ENCODE assay signal across 19 cellular contexts in the genomic region with DNA sequence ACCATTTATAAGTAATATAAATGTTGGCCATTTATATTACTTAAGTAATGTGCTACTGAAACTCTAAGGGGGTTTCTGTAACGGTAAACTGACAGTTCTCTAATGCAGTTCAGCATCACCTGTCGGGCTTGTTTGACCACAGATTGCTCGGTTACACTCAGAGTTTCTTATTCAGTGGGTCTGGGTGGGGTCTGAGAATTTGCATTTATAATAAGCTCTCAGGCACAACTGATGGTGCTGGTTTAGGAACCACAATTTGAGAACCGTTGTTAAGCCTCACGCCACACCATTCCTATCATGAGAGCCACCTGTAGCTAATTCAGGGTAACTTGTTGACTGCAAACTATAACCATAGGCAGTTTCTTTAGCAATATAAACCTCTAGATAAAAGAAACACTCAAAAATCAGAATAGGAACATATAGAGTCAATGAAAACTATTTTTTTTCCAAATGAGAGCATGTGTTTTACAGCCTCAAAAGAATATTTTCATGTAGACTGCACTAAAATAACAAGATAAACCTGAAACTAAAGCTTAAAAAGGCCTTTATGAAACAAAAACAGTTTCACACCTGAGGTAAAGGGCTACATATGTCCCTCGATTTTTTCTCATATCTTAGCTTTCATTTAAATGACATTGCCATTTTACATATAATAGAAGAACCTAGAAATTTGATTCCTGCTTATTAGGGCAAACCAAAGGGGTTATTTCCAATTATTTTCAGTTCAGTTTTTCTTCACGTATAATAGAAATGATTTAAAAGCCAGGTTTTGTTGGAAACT.
DNase-seq lines count a peak whose midpoint lies in the region; ATAC-seq, FAIRE-seq and TF ChIP-seq lines count a peak whose summit lies in the region.
"Had no signal": no experiment of that assay in that cellular context is flagged by ENCODE, and none has a peak within 500 bp of the region (broad histone marks: within the 10 kb centered on the region; RNA-seq: fewer than 3 reads in every experiment).

No MANE protein-coding gene starts in this region.

- no peaks in the 10 kb centered on the region for H3K4me1 ChIP-seq in ascending aorta

- H3K27ac ChIP-seq in ascending aorta: no peak overlapping the region
- H3K27ac ChIP-seq: 22Rv1 had no signal

- H3K27me3 ChIP-seq in GM06990 (replicated peaks; ENCODE audit: control insufficient read depth, insufficient read depth, low read length) (no peaks in the 10 kb centered on the region), ascending aorta (no peaks in the 10 kb centered on the region)

- no peaks in the 10 kb centered on the region for H3K27me3 Mint-ChIP-seq in stimulated activated naive CD8-positive, alpha-beta T cell treated with anti-CD3 and anti-CD28 coated beads, Interleukin-15, amount 100 ng/mL, for 72 hours
- H3K27me3 Mint-ChIP-seq: activated B cell treated with CpG ODN at 0.5 μM for 24 hours; activated CD8-positive, alpha-beta memory T cell treated with anti-CD3 and anti-CD28 coated beads, Interleukin-2, amount 10 ng/mL, durations not matched to agents 7 days and 5 days; T-cell had no signal

- DNase-seq in GM06990 (ENCODE audit: extremely low read depth, insufficient read length) (peak; percentile 41), GM19239 (ENCODE audit: insufficient read length, low spot score) (no peak), GDM1 (lab: John Stamatoyannopoulos, UW) (no peak), HTR-8/SVneo (ENCODE audit: insufficient read length, low spot score) (no peak), ascending aorta (ENCODE audit: low spot score in 2 of 2) (no peak)
- DNase-seq in stimulated activated naive CD8-positive, alpha-beta T cell treated with anti-CD3 and anti-CD28 coated beads, Interleukin-15, amount 100 ng/mL, for 72 hours: no peak
- DNase-seq: activated B cell treated with CpG ODN at 0.5 μM for 24 hours; activated CD8-positive, alpha-beta memory T cell treated with anti-CD3 and anti-CD28 coated beads, Interleukin-2, amount 10 ng/mL, durations not matched to agents 7 days and 5 days; cortex of kidney; DMS79; NCI-H2107; NCI-H774; stimulated activated CD4-positive, alpha-beta T cell treated with anti-CD3 and anti-CD28 coated beads, Interleukin-15, amount 100 ng/mL, for 24 hours; substantia nigra; T-cell had no signal

- intact Hi-C loops in ascending aorta (cut with DNase I): no loop called here

- TF ChIP-seq CTCF in GM06990 (IDR thresholded peaks at IDR 0.05; ENCODE audit: insufficient read depth, low read length, poor library complexity, severe bottlenecking) (no peak), ascending aorta (IDR thresholded peaks at IDR 0.05) (no peak)

- peaks cover 6 to 10% of the 10 kb centered on the region in 2 donors for H3K9me3 Mint-ChIP-seq in stimulated activated naive CD8-positive, alpha-beta T cell treated with anti-CD3 and anti-CD28 coated beads, Interleukin-15, amount 100 ng/mL, for 72 hours

- H3K27ac Mint-ChIP-seq in stimulated activated naive CD8-positive, alpha-beta T cell treated with anti-CD3 and anti-CD28 coated beads, Interleukin-15, amount 100 ng/mL, for 72 hours: no peak overlapping the region
- H3K27ac Mint-ChIP-seq: activated B cell treated with CpG ODN at 0.5 μM for 24 hours; activated CD8-positive, alpha-beta memory T cell treated with anti-CD3 and anti-CD28 coated beads, Interleukin-2, amount 10 ng/mL, durations not matched to agents 7 days and 5 days; nephron; T-cell had no signal

- H3K4me3 Mint-ChIP-seq in stimulated activated naive CD8-positive, alpha-beta T cell treated with anti-CD3 and anti-CD28 coated beads, Interleukin-15, amount 100 ng/mL, for 72 hours: no peak overlapping the region
- H3K4me3 Mint-ChIP-seq: activated B cell treated with CpG ODN at 0.5 μM for 24 hours; activated CD8-positive, alpha-beta memory T cell treated with anti-CD3 and anti-CD28 coated beads, Interleukin-2, amount 10 ng/mL, durations not matched to agents 7 days and 5 days; nephron; T-cell had no signal

- H3K4me1 Mint-ChIP-seq in stimulated activated naive CD8-positive, alpha-beta T cell treated with anti-CD3 and anti-CD28 coated beads, Interleukin-15, amount 100 ng/mL, for 72 hours: no peaks in the 10 kb centered on the region
- H3K4me1 Mint-ChIP-seq: activated B cell treated with CpG ODN at 0.5 μM for 24 hours; activated CD8-positive, alpha-beta memory T cell treated with anti-CD3 and anti-CD28 coated beads, Interleukin-2, amount 10 ng/mL, durations not matched to agents 7 days and 5 days; T-cell had no signal

- ATAC-seq in GM21786 (IDR thresholded peaks at IDR 0.05; ENCODE audit: unreplicated experiment) (peak; percentile 81), HG03159 (IDR thresholded peaks at IDR 0.05; ENCODE audit: unreplicated experiment) (peak; percentile 89)
- ATAC-seq in stimulated activated naive CD8-positive, alpha-beta T cell treated with anti-CD3 and anti-CD28 coated beads, Interleukin-15, amount 100 ng/mL, for 72 hours: no peak
- ATAC-seq: activated CD8-positive, alpha-beta memory T cell treated with anti-CD3 and anti-CD28 coated beads, Interleukin-2, amount 10 ng/mL, durations not matched to agents 7 days and 5 days; T-cell had no signal

- H3K4me3 ChIP-seq in GM06990 (replicated peaks; ENCODE audit: low read depth, low read length) (no peak overlapping the region), ascending aorta (no peak overlapping the region)

- peak; percentile 48 for FAIRE-seq in GM19239 (lab: Jason Lieb, UNC)
- no peak for FAIRE-seq in HTR-8/SVneo (lab: Jason Lieb, UNC)

- H3K9me3 ChIP-seq in ascending aorta: no peaks in the 10 kb centered on the region

- H3K36me3 ChIP-seq in GM06990 (ENCODE audit: control insufficient read depth, insufficient read depth, low read length): no peaks in the 10 kb centered on the region
- no peaks in the 10 kb centered on the region for H3K36me3 ChIP-seq in ascending aorta
